ENCODE assay signal across 21 cellular contexts in the genomic region with DNA sequence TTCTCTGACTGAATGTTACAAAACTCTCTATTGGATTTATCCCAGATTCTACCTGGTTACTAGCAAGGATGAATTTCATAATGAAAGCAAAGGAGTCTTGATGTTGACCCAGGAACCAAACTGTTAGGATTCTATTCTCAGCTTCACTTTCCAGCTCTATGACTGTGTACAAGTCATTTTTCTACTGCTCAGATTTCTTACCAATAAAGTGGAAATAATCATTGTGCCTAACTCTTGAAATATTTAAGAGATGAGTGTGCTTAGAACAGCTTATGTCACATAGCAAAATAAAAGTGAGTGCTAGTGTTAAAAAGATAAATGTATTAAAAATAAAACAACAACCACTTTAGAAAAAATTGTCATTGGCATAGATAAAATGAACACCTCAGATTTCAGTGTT. TPM values are rescaled to one million over a fixed set of nuclear protein-coding genes. Genes with fewer than 3 reads are reported as not detected.
"Had no signal": no experiment of that assay in that cellular context is flagged by ENCODE, and none has a peak within 500 bp of the region (broad histone marks: within the 10 kb centered on the region; RNA-seq: fewer than 3 reads in every experiment).

No MANE protein-coding gene starts in this region.

- H3K4me3 Mint-ChIP-seq: activated naive CD4-positive, alpha-beta T cell treated with anti-CD3 and anti-CD28 coated beads, Interleukin-2, amount 50 U/mL, for 24 hours; effector memory CD8-positive, alpha-beta T cell; mesothelial cell of epicardium; natural killer cell treated with Interleukin-12 subunit alpha and Interleukin-12 subunit beta and Interleukin-15 and Interleukin-18, amount 100 ng/mL, for 72 hours; stimulated activated naive CD8-positive, alpha-beta T cell treated with anti-CD3 and anti-CD28 coated beads, Interleukin-15, amount 100 ng/mL, for 72 hours; T-helper 17 cell had no signal

- H3K4me3 ChIP-seq: ascending aorta, left lung, skin epidermis, suprapubic skin, transverse colon had no signal

- H3K9me3 Mint-ChIP-seq: mesothelial cell of epicardium; natural killer cell treated with Interleukin-12 subunit alpha and Interleukin-12 subunit beta and Interleukin-15 and Interleukin-18, amount 100 ng/mL, for 72 hours had no signal

- H3K9me3 ChIP-seq: ascending aorta, left lung, neutrophil, suprapubic skin, transverse colon had no signal

- H3K36me3 Mint-ChIP-seq: activated naive CD4-positive, alpha-beta T cell treated with anti-CD3 and anti-CD28 coated beads, Interleukin-2, amount 50 U/mL, for 24 hours; mesothelial cell of epicardium; natural killer cell treated with Interleukin-12 subunit alpha and Interleukin-12 subunit beta and Interleukin-15 and Interleukin-18, amount 100 ng/mL, for 72 hours had no signal

- H3K27ac ChIP-seq: ascending aorta, left lung, neutrophil, skin epidermis, suprapubic skin, transverse colon, WERI-Rb-1 had no signal

- H3K4me1 Mint-ChIP-seq: activated naive CD4-positive, alpha-beta T cell treated with anti-CD3 and anti-CD28 coated beads, Interleukin-2, amount 50 U/mL, for 24 hours; mesothelial cell of epicardium; stimulated activated naive CD8-positive, alpha-beta T cell treated with anti-CD3 and anti-CD28 coated beads, Interleukin-15, amount 100 ng/mL, for 72 hours; T-helper 17 cell had no signal

- H3K27ac Mint-ChIP-seq: activated naive CD4-positive, alpha-beta T cell treated with anti-CD3 and anti-CD28 coated beads, Interleukin-2, amount 50 U/mL, for 24 hours; effector memory CD8-positive, alpha-beta T cell; mesothelial cell of epicardium; natural killer cell treated with Interleukin-12 subunit alpha and Interleukin-12 subunit beta and Interleukin-15 and Interleukin-18, amount 100 ng/mL, for 72 hours; stimulated activated naive CD8-positive, alpha-beta T cell treated with anti-CD3 and anti-CD28 coated beads, Interleukin-15, amount 100 ng/mL, for 72 hours; T-helper 17 cell had no signal

- H3K27me3 ChIP-seq: ascending aorta, left lung, neutrophil, suprapubic skin, transverse colon had no signal

- H3K36me3 ChIP-seq: ascending aorta, left lung, neutrophil, suprapubic skin, transverse colon, WERI-Rb-1 had no signal

- H3K4me1 ChIP-seq: ascending aorta, left lung, suprapubic skin, transverse colon had no signal

- ATAC-seq: effector memory CD8-positive, alpha-beta T cell; left lung; natural killer cell treated with Interleukin-12 subunit alpha and Interleukin-12 subunit beta and Interleukin-15 and Interleukin-18, amount 100 ng/mL, for 72 hours; stimulated activated naive CD8-positive, alpha-beta T cell treated with anti-CD3 and anti-CD28 coated beads, Interleukin-15, amount 100 ng/mL, for 72 hours; T-helper 17 cell had no signal

- H3K27me3 Mint-ChIP-seq: activated naive CD4-positive, alpha-beta T cell treated with anti-CD3 and anti-CD28 coated beads, Interleukin-2, amount 50 U/mL, for 24 hours; effector memory CD8-positive, alpha-beta T cell; natural killer cell treated with Interleukin-12 subunit alpha and Interleukin-12 subunit beta and Interleukin-15 and Interleukin-18, amount 100 ng/mL, for 72 hours; stimulated activated naive CD8-positive, alpha-beta T cell treated with anti-CD3 and anti-CD28 coated beads, Interleukin-15, amount 100 ng/mL, for 72 hours; T-helper 17 cell had no signal

- DNase-seq: activated CD4-positive, alpha-beta T cell treated with anti-CD3 and anti-CD28 coated beads for 1 hour; activated gamma-delta T cell; dermis blood vessel endothelial cell; effector memory CD8-positive, alpha-beta T cell; head of caudate nucleus; kidney; left lung; stimulated activated CD4-positive, alpha-beta T cell treated with anti-CD3 and anti-CD28 coated beads, Interleukin-15, amount 100 ng/mL, for 24 hours; stimulated activated CD4-positive, alpha-beta T cell treated with anti-CD3 and anti-CD28 coated beads, Interleukin-2, amount 100 ng/mL, for 48 hours; stimulated activated naive CD8-positive, alpha-beta T cell treated with anti-CD3 and anti-CD28 coated beads, Interleukin-15, amount 100 ng/mL, for 72 hours; T-helper 17 cell; transverse colon; WERI-Rb-1 had no signal

RNA-seq across cellular contexts. Expression of gene EPHA5, which starts 45.6 kb away (rescaled TPM):
- total RNA-seq: ascending aorta; dermis blood vessel endothelial cell; left lung; lung microvascular endothelial cell; natural killer cell treated with Interleukin-12 subunit alpha and Interleukin-12 subunit beta and Interleukin-15 and Interleukin-18, amount 100 ng/mL, for 72 hours; T-helper 17 cell had no signal
